In the genomic region with DNA sequence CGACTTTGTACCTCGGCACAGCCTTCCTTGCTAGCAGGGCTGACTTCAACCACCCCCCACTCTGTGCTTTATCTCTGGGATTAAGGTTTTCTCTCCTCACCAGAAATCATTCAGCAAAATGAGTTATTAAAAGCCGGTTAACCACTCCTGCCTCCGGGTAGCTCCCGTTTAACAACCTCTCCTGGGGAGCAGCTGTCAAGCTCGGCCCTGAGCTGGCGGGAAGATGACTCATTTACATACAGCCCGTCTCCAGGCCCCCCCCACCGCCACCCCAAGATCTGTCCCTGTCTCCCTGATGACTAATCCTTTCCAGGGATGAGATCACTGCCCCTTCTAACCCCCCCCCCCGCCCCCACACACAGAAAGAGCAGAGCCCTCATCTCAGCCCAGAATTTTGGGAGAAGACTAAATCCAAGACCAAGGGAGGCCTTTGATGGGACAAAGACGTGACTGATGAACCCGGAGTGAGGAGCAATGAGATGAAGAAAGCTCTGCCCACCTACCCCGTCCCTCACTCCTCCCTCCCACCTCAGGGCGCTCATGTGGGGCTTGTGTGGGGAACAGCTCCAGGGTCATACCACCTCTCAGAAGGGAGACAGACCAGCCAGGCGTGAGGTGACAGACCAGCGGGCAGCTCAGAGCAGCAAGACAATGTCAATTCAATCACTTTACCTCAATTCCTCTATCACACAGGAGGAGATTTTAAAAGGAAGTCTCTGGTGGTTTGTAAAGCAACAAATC, we compare ENCODE assay signal across 11 cellular contexts. TPM values are rescaled to one million over a fixed set of nuclear protein-coding genes. Genes with fewer than 3 reads are reported as not detected.
DNase-seq lines count a peak whose midpoint lies in the region; ATAC-seq, FAIRE-seq and TF ChIP-seq lines count a peak whose summit lies in the region.
"Had no signal": no experiment of that assay in that cellular context is flagged by ENCODE, and none has a peak within 500 bp of the region (broad histone marks: within the 10 kb centered on the region; RNA-seq: fewer than 3 reads in every experiment).

No MANE protein-coding gene starts in this region.

- TF ChIP-seq CTCF in MCF 10A (IDR thresholded peaks at IDR 0.05; ENCODE audit: unreplicated experiment) (no peak), breast epithelium (IDR thresholded peaks at IDR 0.05) (no peak)

- DNase-seq in MCF 10A (ENCODE audit: unreplicated experiment) (peak; percentile 64), breast epithelium (ENCODE audit: low spot score in 2 of 2) (no peak), NCI-H82 (lab: John Stamatoyannopoulos, UW) (peak; percentile 89), fibroblast of gingiva (ENCODE audit: low read depth) (peak; percentile 63), urothelium cell line (ENCODE audit: low spot score) (peak; percentile 96), NCI-H2081 treated with DMSO at 0.1 percent for 48 hours (lab: John Stamatoyannopoulos, UW) (no peak), left ventricle myocardium superior (no peak), GM19240 (ENCODE audit: insufficient read length, low spot score) (no peak)

- no peaks in the 10 kb centered on the region for H3K36me3 Mint-ChIP-seq in MCF 10A (ENCODE audit: insufficient read depth, unreplicated experiment)

- no peaks in the 10 kb centered on the region for H3K9me3 Mint-ChIP-seq in MCF 10A (ENCODE audit: unreplicated experiment)

- no peak for TF ChIP-seq POLR2A in breast epithelium (IDR thresholded peaks at IDR 0.05)

- peaks cover 0 to 3% of the 10 kb centered on the region in 2 donors for H3K4me1 ChIP-seq in breast epithelium
- H3K4me1 ChIP-seq: parathyroid adenoma had no signal

- intact Hi-C loops in MCF 10A (cut with micrococcal nuclease) = no loop called here
- intact Hi-C loops in breast epithelium (cut with DNase I; ENCODE audit: low total_unique reads) = no loop called here
- intact Hi-C loops in left ventricle myocardium superior (cut with micrococcal nuclease) = no loop called here

- H3K4me3 Mint-ChIP-seq in MCF 10A (ENCODE audit: unreplicated experiment) = no peak overlapping the region

- BruUV-seq in MCF 10A (replicated peaks; lab: Mats Ljungman, UMichigan) = no TSS peak

- POLR2A ChIA-PET in MCF 10A (lab: Yijun Ruan, JAX) = interaction anchor here (0.6 to 1.2 kb wide), 2 partner anchors 10 to 501 kb away, joined by 3 read pairs; no protein-coding TSS in a partner anchor

- H3K27me3 ChIP-seq in breast epithelium = no peaks in the 10 kb centered on the region

- H3K27me3 Mint-ChIP-seq in MCF 10A (ENCODE audit: insufficient read depth, unreplicated experiment) = no peaks in the 10 kb centered on the region

- peak; percentile 86 for FAIRE-seq in urothelium cell line (lab: Jason Lieb, UNC)
- FAIRE-seq: TTC549 had no signal

- H3K27ac Mint-ChIP-seq in MCF 10A (ENCODE audit: low read depth, unreplicated experiment) = no peak overlapping the region

- CTCF ChIA-PET in MCF 10A (lab: Yijun Ruan, JAX) = interaction anchor here (0.9 to 1.7 kb wide), 2 partner anchors 17 to 54 kb away, joined by 3 to 5 read pairs; no protein-coding TSS in a partner anchor

- no peak for ATAC-seq in left ventricle myocardium superior

- peaks cover 8% of the 10 kb centered on the region for H3K4me1 Mint-ChIP-seq in MCF 10A (ENCODE audit: insufficient read depth, unreplicated experiment)

- H3K27ac ChIP-seq in breast epithelium = no peak overlapping the region
- H3K27ac ChIP-seq: parathyroid adenoma, thoracic aorta had no signal

- H3K4me3 ChIP-seq in breast epithelium = no peak overlapping the region
- H3K4me3 ChIP-seq: thoracic aorta had no signal

- H3K36me3 ChIP-seq in breast epithelium = no peaks in the 10 kb centered on the region
- H3K36me3 ChIP-seq: thoracic aorta had no signal

- no peaks in the 10 kb centered on the region for H3K9me3 ChIP-seq in breast epithelium
- H3K9me3 ChIP-seq: thoracic aorta had no signal

RNA-seq across cellular contexts. Expression of a gene that starts 36.4 kb away (rescaled TPM):
- total RNA-seq in MCF 10A (2022) (not detected in 2 replicates), breast epithelium (not detected), left ventricle myocardium superior (0.25 TPM)
- total RNA-seq: thoracic aorta had no signal

Comparison
In these comparisons a context has a peak if more than half of its experiments do, and no peak if none do; other contexts are left out.
1. DNase-seq: peak in MCF 10A (single experiment), NCI-H82 (single experiment), fibroblast of gingiva (single experiment) and urothelium cell line (single experiment); none in breast epithelium (0 of 2), NCI-H2081 treated with DMSO at 0.1 percent for 48 hours (single experiment), left ventricle myocardium superior (single experiment) and GM19240 (single experiment).